34 cellular contexts compared by ENCODE assay signal in genomic region chr3:14632445-14632930, GRCh38. TPM values are rescaled to one million over a fixed set of nuclear protein-coding genes. Genes with fewer than 3 reads are reported as not detected.
"Had no signal": no experiment of that assay in that cellular context is flagged by ENCODE, and none has a peak within 500 bp of the region (broad histone marks: within the 10 kb centered on the region; RNA-seq: fewer than 3 reads in every experiment).

No MANE protein-coding gene starts in this region.

- H3K36me3 ChIP-seq: ascending aorta, cardiac muscle cell, MG63, Peyer's patch, SJSA1 had no signal

- H3K27ac Mint-ChIP-seq: activated B cell treated with CpG ODN at 0.5 μM for 24 hours; activated CD4-positive, alpha-beta memory T cell treated with anti-CD3 and anti-CD28 coated beads, Interleukin-2, amount 10 ng/mL, durations not matched to agents 7 days and 5 days; activated CD8-positive, alpha-beta memory T cell treated with anti-CD3 and anti-CD28 coated beads, Interleukin-2, amount 10 ng/mL, durations not matched to agents 7 days and 5 days; activated naive CD4-positive, alpha-beta T cell treated with anti-CD3 and anti-CD28 coated beads, Interleukin-2, amount 10 ng/mL, durations not matched to agents 7 days and 5 days; activated naive CD8-positive, alpha-beta T cell treated with anti-CD3 and anti-CD28 coated beads, Interleukin-2, amount 10 ng/mL, durations not matched to agents 7 days and 5 days; T-helper 1 cell treated with Interleukin-12 subunit alpha and Interleukin-12 subunit beta and Interleukin-4 antibody, amounts not matched to agents 30 μg/mL and 1 μg/mL, for 36 hours; T-helper 2 cell treated with Interferon-gamma antibody and Interleukin-4, amounts not matched to agents 5 μg/mL and 100 μg/mL, for 36 hours had no signal

- H3K27me3 ChIP-seq: ascending aorta, MG63, Peyer's patch, SJSA1 had no signal

- H3K4me1 Mint-ChIP-seq: activated B cell treated with CpG ODN at 0.5 μM for 24 hours; activated CD4-positive, alpha-beta memory T cell treated with anti-CD3 and anti-CD28 coated beads, Interleukin-2, amount 10 ng/mL, durations not matched to agents 7 days and 5 days; activated CD8-positive, alpha-beta memory T cell treated with anti-CD3 and anti-CD28 coated beads, Interleukin-2, amount 10 ng/mL, durations not matched to agents 7 days and 5 days; activated naive CD4-positive, alpha-beta T cell treated with anti-CD3 and anti-CD28 coated beads, Interleukin-2, amount 10 ng/mL, durations not matched to agents 7 days and 5 days; activated naive CD8-positive, alpha-beta T cell treated with anti-CD3 and anti-CD28 coated beads, Interleukin-2, amount 10 ng/mL, durations not matched to agents 7 days and 5 days; central memory CD8-positive, alpha-beta T cell had no signal

- H3K9me3 Mint-ChIP-seq: activated CD4-positive, alpha-beta memory T cell treated with anti-CD3 and anti-CD28 coated beads, Interleukin-2, amount 10 ng/mL, durations not matched to agents 7 days and 5 days; activated naive CD4-positive, alpha-beta T cell treated with anti-CD3 and anti-CD28 coated beads, Interleukin-2, amount 10 ng/mL, durations not matched to agents 7 days and 5 days; activated naive CD8-positive, alpha-beta T cell treated with anti-CD3 and anti-CD28 coated beads, Interleukin-2, amount 10 ng/mL, durations not matched to agents 7 days and 5 days; central memory CD8-positive, alpha-beta T cell; T-helper 1 cell treated with Interleukin-12 subunit alpha and Interleukin-12 subunit beta and Interleukin-4 antibody, amounts not matched to agents 30 μg/mL and 1 μg/mL, for 36 hours; T-helper 2 cell treated with Interferon-gamma antibody and Interleukin-4, amounts not matched to agents 5 μg/mL and 100 μg/mL, for 36 hours had no signal

- H3K27ac ChIP-seq: ascending aorta, cardiac muscle cell, Peyer's patch, SJSA1 had no signal

- ATAC-seq: activated CD8-positive, alpha-beta memory T cell treated with anti-CD3 and anti-CD28 coated beads, Interleukin-2, amount 10 ng/mL, durations not matched to agents 7 days and 5 days; PC-3 had no signal

- H3K9me3 ChIP-seq: ascending aorta, MG63, SJSA1, SK-N-SH had no signal

- H3K4me1 ChIP-seq: ascending aorta had no signal

- H3K4me3 ChIP-seq: ascending aorta, cardiac muscle cell, MG63, Peyer's patch, SJSA1 had no signal

- DNase-seq: activated B cell treated with CpG ODN at 0.5 μM for 24 hours; activated CD4-positive, alpha-beta memory T cell treated with anti-CD3 and anti-CD28 coated beads, Interleukin-2, amount 10 ng/mL, durations not matched to agents 7 days and 5 days; activated CD4-positive, alpha-beta T cell treated with anti-CD3 and anti-CD28 coated beads for 4 hours; activated CD4-positive, CD25-positive, alpha-beta regulatory T cell treated with anti-CD3 and anti-CD28 coated beads, Interleukin-2, amount 50 U/mL, for 72 hours; activated CD8-positive, alpha-beta memory T cell treated with anti-CD3 and anti-CD28 coated beads for 24 hours; activated CD8-positive, alpha-beta memory T cell treated with anti-CD3 and anti-CD28 coated beads, Interleukin-2, amount 10 ng/mL, durations not matched to agents 7 days and 5 days; activated CD8-positive, alpha-beta memory T cell treated with anti-CD3 and anti-CD28 coated beads, Interleukin-2, amount 50 U/mL, for 48 hours; activated effector memory CD4-positive, alpha-beta T cell treated with Interleukin-2 at 50 U/mL for 16 hours; activated naive CD4-positive, alpha-beta T cell treated with anti-CD3 and anti-CD28 coated beads, Interleukin-2, amount 10 ng/mL, durations not matched to agents 7 days and 5 days; activated naive CD8-positive, alpha-beta T cell treated with anti-CD3 and anti-CD28 coated beads, Interleukin-2, amount 10 ng/mL, durations not matched to agents 7 days and 5 days; activated T-cell treated with anti-CD3 and anti-CD28 coated beads, Interleukin-2, amount 50 U/mL, for 48 hours; amygdala; Kasumi-1; MG63; NCI-H1092; NCI-H1436 treated with DMSO at 0.1 percent for 48 hours; NCI-H1694 treated with DMSO at 0.1 percent for 48 hours; NCI-H2029; NCI-H345; NCI-H524 treated with DMSO at 0.1 percent for 48 hours; NCI-H748 treated with DMSO at 0.1 percent for 48 hours; NK-92 treated with Interleukin-12 subunit alpha and Interleukin-12 subunit beta, amount 100 ng/mL, for 24 hours; Peyer's patch; RPMI8226; SHP77 treated with DMSO at 0.1 percent for 48 hours; SK-N-SH had no signal

- H3K36me3 Mint-ChIP-seq: activated CD8-positive, alpha-beta memory T cell treated with anti-CD3 and anti-CD28 coated beads, Interleukin-2, amount 10 ng/mL, durations not matched to agents 7 days and 5 days; activated naive CD4-positive, alpha-beta T cell treated with anti-CD3 and anti-CD28 coated beads, Interleukin-2, amount 10 ng/mL, durations not matched to agents 7 days and 5 days; activated naive CD8-positive, alpha-beta T cell treated with anti-CD3 and anti-CD28 coated beads, Interleukin-2, amount 10 ng/mL, durations not matched to agents 7 days and 5 days had no signal

- H3K4me3 Mint-ChIP-seq: activated B cell treated with CpG ODN at 0.5 μM for 24 hours; activated CD4-positive, alpha-beta memory T cell treated with anti-CD3 and anti-CD28 coated beads, Interleukin-2, amount 10 ng/mL, durations not matched to agents 7 days and 5 days; activated CD8-positive, alpha-beta memory T cell treated with anti-CD3 and anti-CD28 coated beads, Interleukin-2, amount 10 ng/mL, durations not matched to agents 7 days and 5 days; activated naive CD4-positive, alpha-beta T cell treated with anti-CD3 and anti-CD28 coated beads, Interleukin-2, amount 10 ng/mL, durations not matched to agents 7 days and 5 days; activated naive CD8-positive, alpha-beta T cell treated with anti-CD3 and anti-CD28 coated beads, Interleukin-2, amount 10 ng/mL, durations not matched to agents 7 days and 5 days; central memory CD8-positive, alpha-beta T cell; T-helper 1 cell treated with Interleukin-12 subunit alpha and Interleukin-12 subunit beta and Interleukin-4 antibody, amounts not matched to agents 30 μg/mL and 1 μg/mL, for 36 hours; T-helper 2 cell treated with Interferon-gamma antibody and Interleukin-4, amounts not matched to agents 5 μg/mL and 100 μg/mL, for 36 hours had no signal

RNA-seq across cellular contexts. Expression of gene C3orf20, which starts 42.5 kb away (rescaled TPM):
- total RNA-seq: ascending aorta, NCI-H460, PC-3, Peyer's patch, SJSA1 had no signal
